In the genomic region with DNA sequence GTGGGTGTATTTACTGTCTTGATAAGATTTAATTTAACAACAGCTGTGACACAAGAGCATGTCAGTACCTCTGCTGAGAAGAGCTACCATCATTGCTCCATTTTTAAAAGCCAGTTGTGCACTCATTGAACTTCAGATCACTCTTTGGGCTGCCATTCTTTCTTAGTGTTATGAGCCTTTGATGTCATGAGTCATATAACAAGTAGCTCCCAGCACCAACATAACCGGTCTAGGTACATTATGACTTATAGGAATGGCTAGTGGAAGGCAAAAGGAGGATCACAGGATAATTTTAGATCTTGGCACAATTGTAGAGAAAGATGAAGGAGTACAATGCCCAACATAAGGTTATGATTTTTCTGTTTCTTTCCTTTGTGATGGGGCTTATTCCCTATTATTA, we compare ENCODE assay signal across 25 cellular contexts.
"Had no signal": no experiment of that assay in that cellular context is flagged by ENCODE, and none has a peak within 500 bp of the region (broad histone marks: within the 10 kb centered on the region; RNA-seq: fewer than 3 reads in every experiment).

No MANE protein-coding gene starts in this region.

- H3K27me3 ChIP-seq: esophagus muscularis mucosa, gastrocnemius medialis, testis, upper lobe of left lung had no signal

- DNase-seq: activated B cell treated with CpG ODN at 0.5 μM for 24 hours; activated CD4-positive, alpha-beta T cell treated with anti-CD3 and anti-CD28 coated beads for 4 hours; activated CD8-positive, alpha-beta memory T cell treated with anti-CD3 and anti-CD28 coated beads, Interleukin-2, amount 10 ng/mL, durations not matched to agents 7 days and 5 days; activated CD8-positive, alpha-beta T cell treated with anti-CD3 and anti-CD28 coated beads for 36 hours; activated gamma-delta T cell; activated naive CD4-positive, alpha-beta T cell treated with anti-CD3 and anti-CD28 coated beads, Interleukin-2, amount 50 U/mL, for 16 hours; activated naive CD8-positive, alpha-beta T cell treated with anti-CD3 and anti-CD28 coated beads, Interleukin-2, amount 50 U/mL, for 24 hours; activated T-cell treated with anti-CD3 and anti-CD28 coated beads for 4 hours; dermis blood vessel endothelial cell; effector CD8-positive, alpha-beta T cell; gastrocnemius medialis; head of caudate nucleus; islet precursor cell; left colon; mesenchymal stem cell; naive B cell; nucleus accumbens; stimulated activated CD4-positive, alpha-beta T cell treated with anti-CD3 and anti-CD28 coated beads, Interleukin-4, amount 100 ng/mL, for 1 hour; stimulated activated naive CD4-positive, alpha-beta T cell; T-helper 17 cell; testis; upper lobe of left lung had no signal

- H3K4me3 ChIP-seq: esophagus muscularis mucosa, gastrocnemius medialis, testis, upper lobe of left lung had no signal

- H3K36me3 ChIP-seq: esophagus muscularis mucosa, gastrocnemius medialis, upper lobe of left lung had no signal

- H3K9me3 Mint-ChIP-seq: activated CD8-positive, alpha-beta T cell treated with anti-CD3 and anti-CD28 coated beads for 36 hours; activated naive CD8-positive, alpha-beta T cell treated with anti-CD3 and anti-CD28 coated beads, Interleukin-2, amount 50 U/mL, for 24 hours; activated T-helper 1 cell treated with anti-CD3 and anti-CD28 coated beads, Interleukin-12 subunit alpha, Interleukin-12 subunit beta, Interleukin-2, Interleukin-4 antibody, amounts not matched to agents 30 ng/mL and 10 ng/mL and 1 ng/mL, durations not matched to agents 14 hours and 24 hours and 36 hours had no signal

- H3K27me3 Mint-ChIP-seq: activated B cell treated with CpG ODN at 0.5 μM for 24 hours; activated CD8-positive, alpha-beta memory T cell treated with anti-CD3 and anti-CD28 coated beads, Interleukin-2, amount 10 ng/mL, durations not matched to agents 7 days and 5 days; activated CD8-positive, alpha-beta T cell treated with anti-CD3 and anti-CD28 coated beads for 36 hours; activated naive CD8-positive, alpha-beta T cell treated with anti-CD3 and anti-CD28 coated beads, Interleukin-2, amount 50 U/mL, for 24 hours; naive B cell; T-helper 17 cell had no signal

- ATAC-seq: activated CD8-positive, alpha-beta memory T cell treated with anti-CD3 and anti-CD28 coated beads, Interleukin-2, amount 10 ng/mL, durations not matched to agents 7 days and 5 days; activated CD8-positive, alpha-beta T cell treated with anti-CD3 and anti-CD28 coated beads for 36 hours; activated naive CD8-positive, alpha-beta T cell treated with anti-CD3 and anti-CD28 coated beads, Interleukin-2, amount 50 U/mL, for 24 hours; gastrocnemius medialis; left colon; sciatic nerve; T-helper 17 cell had no signal

- H3K9me3 ChIP-seq: esophagus muscularis mucosa, gastrocnemius medialis, testis, upper lobe of left lung had no signal

- H3K36me3 Mint-ChIP-seq: activated CD8-positive, alpha-beta memory T cell treated with anti-CD3 and anti-CD28 coated beads, Interleukin-2, amount 10 ng/mL, durations not matched to agents 7 days and 5 days; naive B cell had no signal

- H3K4me1 Mint-ChIP-seq: activated B cell treated with CpG ODN at 0.5 μM for 24 hours; activated CD8-positive, alpha-beta memory T cell treated with anti-CD3 and anti-CD28 coated beads, Interleukin-2, amount 10 ng/mL, durations not matched to agents 7 days and 5 days; activated naive CD8-positive, alpha-beta T cell treated with anti-CD3 and anti-CD28 coated beads, Interleukin-2, amount 50 U/mL, for 24 hours; naive B cell; T-helper 17 cell had no signal

- H3K27ac Mint-ChIP-seq: activated B cell treated with CpG ODN at 0.5 μM for 24 hours; activated CD8-positive, alpha-beta memory T cell treated with anti-CD3 and anti-CD28 coated beads, Interleukin-2, amount 10 ng/mL, durations not matched to agents 7 days and 5 days; activated CD8-positive, alpha-beta T cell treated with anti-CD3 and anti-CD28 coated beads for 36 hours; activated naive CD8-positive, alpha-beta T cell treated with anti-CD3 and anti-CD28 coated beads, Interleukin-2, amount 50 U/mL, for 24 hours; activated T-helper 1 cell treated with anti-CD3 and anti-CD28 coated beads, Interleukin-12 subunit alpha, Interleukin-12 subunit beta, Interleukin-2, Interleukin-4 antibody, amounts not matched to agents 30 ng/mL and 10 ng/mL and 1 ng/mL, durations not matched to agents 14 hours and 24 hours and 36 hours; naive B cell; T-helper 17 cell had no signal

- H3K4me1 ChIP-seq: esophagus muscularis mucosa, gastrocnemius medialis, testis, upper lobe of left lung had no signal

- H3K4me3 Mint-ChIP-seq: activated B cell treated with CpG ODN at 0.5 μM for 24 hours; activated CD8-positive, alpha-beta memory T cell treated with anti-CD3 and anti-CD28 coated beads, Interleukin-2, amount 10 ng/mL, durations not matched to agents 7 days and 5 days; activated CD8-positive, alpha-beta T cell treated with anti-CD3 and anti-CD28 coated beads for 36 hours; activated naive CD8-positive, alpha-beta T cell treated with anti-CD3 and anti-CD28 coated beads, Interleukin-2, amount 50 U/mL, for 24 hours; activated T-helper 1 cell treated with anti-CD3 and anti-CD28 coated beads, Interleukin-12 subunit alpha, Interleukin-12 subunit beta, Interleukin-2, Interleukin-4 antibody, amounts not matched to agents 30 ng/mL and 10 ng/mL and 1 ng/mL, durations not matched to agents 14 hours and 24 hours and 36 hours; naive B cell; T-helper 17 cell had no signal

- H3K27ac ChIP-seq: esophagus muscularis mucosa, gastrocnemius medialis, testis, upper lobe of left lung had no signal
